25 cellular contexts compared by ENCODE assay signal in genomic region chrX:69014200-69014599, GRCh38.
A peak's percentile ranks its signal among the peaks of the same experiment; 100 is the strongest.
DNase-seq lines count a peak whose midpoint lies in the region; ATAC-seq and TF ChIP-seq lines count a peak whose summit lies in the region.
"Had no signal": no experiment of that assay in that cellular context is flagged by ENCODE, and none has a peak within 500 bp of the region (broad histone marks: within the 10 kb centered on the region; RNA-seq: fewer than 3 reads in every experiment).

No MANE protein-coding gene starts in this region.

- H3K27ac ChIP-seq in mammary epithelial cell (ENCODE audit: insufficient read depth, low read depth, low read length) = no peak overlapping the region
- H3K27ac ChIP-seq in breast epithelium = no peak overlapping the region
- H3K27ac ChIP-seq in brain microvascular endothelial cell = no peak overlapping the region
- H3K27ac ChIP-seq in vagina = no peak overlapping the region
- H3K27ac ChIP-seq: 22Rv1, colonic mucosa, lower lobe of right lung, VCaP had no signal

- no peak for TF ChIP-seq CTCF in mammary epithelial cell (conservative IDR thresholded peaks at IDR 0.05 in 1 of 2, IDR thresholded peaks at IDR 0.05 in 1 of 2; ENCODE audit: extremely low read depth in 1 of 2, insufficient read depth in 1 of 2, low read depth in 1 of 2, low read length in 2 of 2)
- no peak for TF ChIP-seq CTCF in breast epithelium (IDR thresholded peaks at IDR 0.05)
- no peak for TF ChIP-seq CTCF in brain microvascular endothelial cell (IDR thresholded peaks at IDR 0.05; ENCODE audit: low read depth, low read length, missing control alignments)
- TF ChIP-seq CTCF in fibroblast of the aortic adventitia (IDR thresholded peaks at IDR 0.05; ENCODE audit: insufficient read depth, low read length) = no peak
- no peak for TF ChIP-seq CTCF in vagina (IDR thresholded peaks at IDR 0.05)

- no peaks in the 10 kb centered on the region for H3K36me3 ChIP-seq in mammary epithelial cell (ENCODE audit: insufficient read depth, low read length)
- no peaks in the 10 kb centered on the region for H3K36me3 ChIP-seq in breast epithelium
- no peaks in the 10 kb centered on the region for H3K36me3 ChIP-seq in brain microvascular endothelial cell (replicated peaks)
- H3K36me3 ChIP-seq in vagina = no peaks in the 10 kb centered on the region
- H3K36me3 ChIP-seq: colonic mucosa, lower lobe of right lung, tibial nerve had no signal

- no peak overlapping the region for H3K4me2 ChIP-seq in mammary epithelial cell (ENCODE audit: insufficient read depth, low read depth, low read length)

- intact Hi-C loops in mammary epithelial cell (cut with micrococcal nuclease) = no loop called here
- intact Hi-C loops in breast epithelium (cut with DNase I; ENCODE audit: low total_unique reads) = no loop called here
- intact Hi-C loops in vagina (cut with DNase I) = no loop called here

- CTCF ChIA-PET in mammary epithelial cell (lab: Charles Lee; ENCODE audit: low non-redundant PET) = no interaction called here

- peak; percentile 17 for DNase-seq in mammary epithelial cell
- no peak for DNase-seq in breast epithelium (ENCODE audit: low spot score in 2 of 2)
- peak; percentile 27 for DNase-seq in brain microvascular endothelial cell
- peak; percentile 91 for DNase-seq in fibroblast of the aortic adventitia (ENCODE audit: low read depth)
- peak; percentile 7 to 67 for DNase-seq in vagina (ENCODE audit: extremely low spot score in 2 of 2)
- no peak for DNase-seq in stimulated activated naive CD8-positive, alpha-beta T cell treated with anti-CD3 and anti-CD28 coated beads, Interleukin-15, Interleukin-2, amounts not matched to agents 100 U/mL and 50 U/mL, for 24 hours
- DNase-seq: activated CD8-positive, alpha-beta memory T cell treated with anti-CD3 and anti-CD28 coated beads, Interleukin-2, amount 50 U/mL, for 4 hours; CD8-positive, alpha-beta memory T cell; colonic mucosa; foreskin melanocyte; hippocampal formation; lower lobe of right lung; NCI-H1105; NCI-H2081 treated with DMSO at 0.1 percent for 48 hours; NCI-H510A treated with DMSO at 0.1 percent for 48 hours; NK-92 treated with Interleukin-12 subunit alpha and Interleukin-12 subunit beta, amount 100 ng/mL, for 24 hours; stimulated activated CD4-positive, alpha-beta T cell treated with anti-CD3 and anti-CD28 coated beads, Interleukin-4, amount 100 ng/mL, for 1 hour; stimulated activated naive CD4-positive, alpha-beta T cell treated with Interleukin-2 at 50 U/mL for 16 hours had no signal

- H4K20me1 ChIP-seq in mammary epithelial cell (ENCODE audit: insufficient read depth, low read length) = no peaks in the 10 kb centered on the region

- H3K79me2 ChIP-seq in mammary epithelial cell (ENCODE audit: insufficient read depth, low read length) = no peaks in the 10 kb centered on the region

- TF ChIP-seq POLR2A in breast epithelium (IDR thresholded peaks at IDR 0.05) (no peak), vagina (IDR thresholded peaks at IDR 0.05) (no peak)

- no TSS peak for BruUV-seq in mammary epithelial cell (replicated peaks; lab: Mats Ljungman, UMichigan)

- H3K4me3 ChIP-seq in mammary epithelial cell (replicated peaks in 1 of 3; ENCODE audit: insufficient read depth in 1 of 3, low read depth in 2 of 3, low read length in 3 of 3) = no peak overlapping the region
- no peak overlapping the region for H3K4me3 ChIP-seq in breast epithelium
- no peak overlapping the region for H3K4me3 ChIP-seq in brain microvascular endothelial cell (ENCODE audit: low read depth, low read length)
- H3K4me3 ChIP-seq in fibroblast of the aortic adventitia (ENCODE audit: low read depth, low read length) = no peak overlapping the region
- no peak overlapping the region for H3K4me3 ChIP-seq in vagina
- H3K4me3 ChIP-seq: colonic mucosa, lower lobe of right lung, tibial nerve had no signal

- H3K9ac ChIP-seq in mammary epithelial cell (ENCODE audit: insufficient read depth, low read length) = no peak overlapping the region

- H2AFZ ChIP-seq in mammary epithelial cell (ENCODE audit: low read depth, low read length) = no peak overlapping the region

- H3K4me1 ChIP-seq in mammary epithelial cell (ENCODE audit: insufficient read depth, low read length) = no peaks in the 10 kb centered on the region
- no peaks in the 10 kb centered on the region for H3K4me1 ChIP-seq in breast epithelium
- H3K4me1 ChIP-seq in vagina = peaks cover 16% of the 10 kb centered on the region
- H3K4me1 ChIP-seq: colonic mucosa had no signal

- ATAC-seq in stimulated activated naive CD8-positive, alpha-beta T cell treated with anti-CD3 and anti-CD28 coated beads, Interleukin-15, Interleukin-2, amounts not matched to agents 100 U/mL and 50 U/mL, for 24 hours = no peak
- ATAC-seq in HG03025 (IDR thresholded peaks at IDR 0.05; ENCODE audit: low FRiP score, unreplicated experiment) (no peak), HG03095 (IDR thresholded peaks at IDR 0.05; ENCODE audit: unreplicated experiment) (no peak)
- ATAC-seq: activated naive CD4-positive, alpha-beta T cell treated with anti-CD3 and anti-CD28 coated beads, Interleukin-2, amount 50 U/mL, for 72 hours; activated T-helper 17 cell treated with anti-CD3 and anti-CD28 coated beads, Interleukin-2, amount 50 U/mL, for 72 hours; lower lobe of right lung had no signal

- H3K9me3 ChIP-seq in mammary epithelial cell (replicated peaks; ENCODE audit: insufficient read depth, low read length) (no peaks in the 10 kb centered on the region), breast epithelium (no peaks in the 10 kb centered on the region), vagina (no peaks in the 10 kb centered on the region)
- H3K9me3 ChIP-seq: colonic mucosa, lower lobe of right lung, tibial nerve had no signal

- dilution Hi-C loops in mammary epithelial cell (cut with HindIII; ENCODE audit: low sequenced_read_pairs) = no loop called here

- 87% methylated on average over 2 of the region's 2 CpGs for WGBS in mammary epithelial cell (ENCODE audit: low coverage, missing lambda C conversion rate)

- in situ Hi-C loops in mammary epithelial cell (cut with MboI; ENCODE audit: low sequenced_read_pairs in 2 of 2) (no loop called here), brain microvascular endothelial cell (cut with HindIII; ENCODE audit: low pct_ligation_motif_present, low sequenced_read_pairs) (no loop called here)

- H3K27me3 ChIP-seq in mammary epithelial cell (ENCODE audit: insufficient read depth, low read length) (no peaks in the 10 kb centered on the region), breast epithelium (peaks cover 0 to 65% of the 10 kb centered on the region in 2 donors), brain microvascular endothelial cell (replicated peaks) (no peaks in the 10 kb centered on the region), vagina (no peaks in the 10 kb centered on the region)
- H3K27me3 ChIP-seq: colonic mucosa, tibial nerve had no signal

Comparison
In these comparisons a context has a peak if more than half of its experiments do, and no peak if none do; other contexts are left out.
1. DNase-seq: peak in mammary epithelial cell (single experiment), brain microvascular endothelial cell (single experiment), fibroblast of the aortic adventitia (single experiment) and vagina (2 of 2); none in breast epithelium (0 of 2) and stimulated activated naive CD8-positive, alpha-beta T cell treated with anti-CD3 and anti-CD28 coated beads, Interleukin-15, Interleukin-2, amounts not matched to agents 100 U/mL and 50 U/mL, for 24 hours (single experiment).